Comparison of ENCODE assay signal across 1 cellular context in the genomic region with DNA sequence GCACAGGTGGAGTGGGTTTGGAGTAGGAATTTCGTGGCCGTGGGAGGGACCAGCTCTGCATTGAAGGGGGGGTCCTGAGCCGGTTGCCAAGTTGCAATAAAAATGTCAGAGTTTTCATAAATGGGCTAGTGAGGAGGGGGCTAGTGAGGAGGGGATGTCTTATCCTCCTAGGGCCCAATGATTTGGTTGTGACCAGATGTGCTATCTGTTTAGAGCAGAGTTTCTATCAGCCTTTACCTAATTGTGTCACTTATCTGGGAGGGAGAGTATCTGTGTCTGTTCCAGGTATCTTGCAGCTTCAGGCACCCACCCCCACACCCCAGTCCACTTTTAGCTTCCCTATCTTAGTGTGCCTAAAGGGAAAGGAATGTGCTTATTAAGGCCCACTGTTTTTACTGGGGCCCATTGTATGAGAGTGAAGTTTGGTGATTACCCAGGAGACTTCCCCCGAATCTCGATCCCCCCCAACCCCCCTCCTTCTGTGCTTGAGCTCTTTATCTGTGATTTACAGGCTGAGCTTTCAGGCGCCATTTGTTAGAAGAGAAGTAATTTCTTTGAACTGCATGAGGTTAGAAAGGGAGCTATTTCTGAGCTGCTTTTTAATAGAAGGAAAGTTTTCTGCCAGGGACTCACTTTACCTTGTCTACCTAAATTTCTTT.
TF ChIP-seq lines count a peak whose summit lies in the region.

No MANE protein-coding gene starts in this region.

TF ChIP-seq in IMR-90, 13 proteins besides CTCF, POLR2A, EP300 and RAD21:
- TF ChIP-seq MAFK (IDR thresholded peaks at IDR 0.05; ENCODE audit: low read depth, low read length) (no peak), SMC3 (IDR thresholded peaks at IDR 0.05; ENCODE audit: low read depth, low read length) (no peak), RCOR1 (IDR thresholded peaks at IDR 0.05; ENCODE audit: insufficient replicate concordance, low read length) (no peak), CHD1 (IDR thresholded peaks at IDR 0.05; ENCODE audit: low read depth, low read length) (no peak), CEBPB (IDR thresholded peaks at IDR 0.05; ENCODE audit: low read depth, low read length) (no peak)
- TF ChIP-seq, protein P1, sequence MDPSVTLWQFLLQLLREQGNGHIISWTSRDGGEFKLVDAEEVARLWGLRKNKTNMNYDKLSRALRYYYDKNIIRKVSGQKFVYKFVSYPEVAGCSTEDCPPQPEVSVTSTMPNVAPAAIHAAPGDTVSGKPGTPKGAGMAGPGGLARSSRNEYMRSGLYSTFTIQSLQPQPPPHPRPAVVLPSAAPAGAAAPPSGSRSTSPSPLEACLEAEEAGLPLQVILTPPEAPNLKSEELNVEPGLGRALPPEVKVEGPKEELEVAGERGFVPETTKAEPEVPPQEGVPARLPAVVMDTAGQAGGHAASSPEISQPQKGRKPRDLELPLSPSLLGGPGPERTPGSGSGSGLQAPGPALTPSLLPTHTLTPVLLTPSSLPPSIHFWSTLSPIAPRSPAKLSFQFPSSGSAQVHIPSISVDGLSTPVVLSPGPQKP (IDR thresholded peaks at IDR 0.05; ENCODE audit: borderline replicate concordance, low read depth, low read length) = no peak
- TF ChIP-seq, protein P2, sequence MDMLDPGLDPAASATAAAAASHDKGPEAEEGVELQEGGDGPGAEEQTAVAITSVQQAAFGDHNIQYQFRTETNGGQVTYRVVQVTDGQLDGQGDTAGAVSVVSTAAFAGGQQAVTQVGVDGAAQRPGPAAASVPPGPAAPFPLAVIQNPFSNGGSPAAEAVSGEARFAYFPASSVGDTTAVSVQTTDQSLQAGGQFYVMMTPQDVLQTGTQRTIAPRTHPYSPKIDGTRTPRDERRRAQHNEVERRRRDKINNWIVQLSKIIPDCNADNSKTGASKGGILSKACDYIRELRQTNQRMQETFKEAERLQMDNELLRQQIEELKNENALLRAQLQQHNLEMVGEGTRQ (IDR thresholded peaks at IDR 0.05; ENCODE audit: low read depth, low read length) = no peak
